14 cellular contexts compared by ENCODE assay signal in genomic region chr16:50695017-50696000, GRCh38. TPM values are rescaled to one million over a fixed set of nuclear protein-coding genes. Genes with fewer than 3 reads are reported as not detected.
A peak's percentile ranks its signal among the peaks of the same experiment; 100 is the strongest.
DNase-seq lines count a peak whose midpoint lies in the region; ATAC-seq, FAIRE-seq and TF ChIP-seq lines count a peak whose summit lies in the region.
"Had no signal": no experiment of that assay in that cellular context is flagged by ENCODE, and none has a peak within 500 bp of the region (broad histone marks: within the 10 kb centered on the region; RNA-seq: fewer than 3 reads in every experiment).

No MANE protein-coding gene starts in this region.

- no peak for TF ChIP-seq POLR2A in GM12892 (IDR thresholded peaks at IDR 0.05; ENCODE audit: low read depth, low read length)

- peaks cover 17% of the 10 kb centered on the region for H3K4me1 Mint-ChIP-seq in endothelial cell (ENCODE audit: unreplicated experiment)

- peak; percentile 71 for FAIRE-seq in GM12892 (lab: Jason Lieb, UNC)

- ATAC-seq in HG02623 (IDR thresholded peaks at IDR 0.05; ENCODE audit: unreplicated experiment), result no peak

- H3K27me3 Mint-ChIP-seq in endothelial cell (ENCODE audit: unreplicated experiment), result peaks cover 22% of the 10 kb centered on the region

- H3K27ac Mint-ChIP-seq in endothelial cell (ENCODE audit: unreplicated experiment), result no peak overlapping the region

- DNase-seq in GM12892 (ENCODE audit: insufficient read length) (no peak), NOMO-1 treated with dmso at 0.1 percent for 144 hours (lab: John Stamatoyannopoulos, UW; ENCODE audit: unreplicated experiment) (peak; percentile 74), endothelial cell (ENCODE audit: low spot score) (no peak), pons (ENCODE audit: low spot score) (peak; percentile 50), kidney tubule cell (ENCODE audit: low spot score) (no peak), NCI-H1092 (lab: John Stamatoyannopoulos, UW) (no peak), NCI-H226 (no peak)
- DNase-seq: midbrain, NCI-H2171 treated with DMSO at 0.1 percent for 48 hours had no signal

- no peaks in the 10 kb centered on the region for H3K9me3 Mint-ChIP-seq in endothelial cell (ENCODE audit: unreplicated experiment)

- H3K4me3 Mint-ChIP-seq in endothelial cell (ENCODE audit: unreplicated experiment), result peak overlapping the region; percentile 13

- TF ChIP-seq CTCF in endothelial cell (IDR thresholded peaks at IDR 0.05; ENCODE audit: unreplicated experiment), result no peak

- H3K36me3 Mint-ChIP-seq in endothelial cell (ENCODE audit: low read depth, unreplicated experiment), result peaks cover 15% of the 10 kb centered on the region

RNA-seq across cellular contexts. Expression of gene NOD2, which starts 1.9 kb away (rescaled TPM):
- 7.8 TPM for polyA plus RNA-seq in GM12892 (2012; ENCODE audit: missing spikeins)
- 0.51 TPM for total RNA-seq in endothelial cell (ENCODE audit: unreplicated experiment)
- total RNA-seq: fibroblast of villous mesenchyme, SK-MEL-5 had no signal

RNA-seq across cellular contexts. Expression of gene SNX20, which starts 14.2 kb away (rescaled TPM):
- polyA plus RNA-seq in GM12892 (2012; ENCODE audit: missing spikeins), result 14.8 TPM
- not detected for total RNA-seq in endothelial cell (ENCODE audit: unreplicated experiment)
- total RNA-seq: Daoy, fibroblast of villous mesenchyme, SK-MEL-5, temporal lobe had no signal

RNA-seq across cellular contexts. Expression of gene CYLD, which starts 46.6 kb away (rescaled TPM):
- polyA plus RNA-seq in GM12892 (2012; ENCODE audit: missing spikeins), result 62.8 TPM
- total RNA-seq in endothelial cell (ENCODE audit: unreplicated experiment), result 30.7 TPM

Comparison
In these comparisons a context has a peak if more than half of its experiments do, and no peak if none do; other contexts are left out.
1. DNase-seq: peak in NOMO-1 treated with dmso at 0.1 percent for 144 hours (single experiment) and pons (single experiment); none in GM12892 (single experiment), endothelial cell (single experiment), kidney tubule cell (single experiment), NCI-H1092 (single experiment) and NCI-H226 (single experiment).